In genomic region chr22:21628386-21629261, GRCh38 we compare ENCODE assay signal across 8 cellular contexts. TPM values are rescaled to one million over a fixed set of nuclear protein-coding genes. Genes with fewer than 3 reads are reported as not detected.
DNase-seq lines count a peak whose midpoint lies in the region; ATAC-seq and TF ChIP-seq lines count a peak whose summit lies in the region.

No MANE protein-coding gene starts in this region.

- no peaks in the 10 kb centered on the region for H3K9me3 ChIP-seq in mammary epithelial cell (replicated peaks; ENCODE audit: insufficient read depth, low read length)
- H3K9me3 ChIP-seq in mononuclear cell (ENCODE audit: low read depth, low read length): no peaks in the 10 kb centered on the region

- peak overlapping the region; percentile 99 for H3K27ac ChIP-seq in C4-2B
- peak overlapping the region; percentile 72 for H3K27ac ChIP-seq in mammary epithelial cell (ENCODE audit: insufficient read depth, low read depth, low read length)

- peak overlapping the region; percentile 87 for H2AFZ ChIP-seq in mammary epithelial cell (ENCODE audit: low read depth, low read length)

- H3K79me2 ChIP-seq in mammary epithelial cell (ENCODE audit: insufficient read depth, low read length): peaks cover 57% of the 10 kb centered on the region

- H4K20me1 ChIP-seq in mammary epithelial cell (ENCODE audit: insufficient read depth, low read length): peaks cover 3% of the 10 kb centered on the region

- BruUV-seq in mammary epithelial cell (replicated peaks; lab: Mats Ljungman, UMichigan): no TSS peak

- H3K27me3 ChIP-seq in mammary epithelial cell (ENCODE audit: insufficient read depth, low read length) (no peaks in the 10 kb centered on the region), mononuclear cell (ENCODE audit: insufficient read depth, low read length) (no peaks in the 10 kb centered on the region)

- H3K9ac ChIP-seq in mammary epithelial cell (ENCODE audit: insufficient read depth, low read length): no peak overlapping the region

- intact Hi-C loops in mammary epithelial cell (cut with micrococcal nuclease): loop anchor here (1.0 kb wide), 1 partner anchor 14 kb away; the partner anchor contains the start of gene SDF2L1

- DNase-seq in mammary epithelial cell (no peak), OCI-M2 (lab: John Stamatoyannopoulos, UW; ENCODE audit: unreplicated experiment) (no peak), EL (no peak)

- CTCF ChIA-PET in mammary epithelial cell (lab: Charles Lee; ENCODE audit: low non-redundant PET): interaction anchor here (0.5 to 1.2 kb wide), 7 partner anchors 7 to 35 kb away, joined by 3 to 9 read pairs (median 6); no protein-coding TSS in a partner anchor

- TF ChIP-seq CTCF in C4-2B (conservative IDR thresholded peaks at IDR 0.05) (no peak), mammary epithelial cell (conservative IDR thresholded peaks at IDR 0.05 in 1 of 2, IDR thresholded peaks at IDR 0.05 in 1 of 2; ENCODE audit: extremely low read depth in 1 of 2, insufficient read depth in 1 of 2, low read depth in 1 of 2, low read length in 2 of 2) (no peak)

- dilution Hi-C loops in mammary epithelial cell (cut with HindIII; ENCODE audit: low sequenced_read_pairs): no loop called here

- ATAC-seq in HG03521 (IDR thresholded peaks at IDR 0.05; ENCODE audit: unreplicated experiment) (peak; percentile 11), GM18907 (IDR thresholded peaks at IDR 0.05; ENCODE audit: unreplicated experiment) (no peak), GM18873 (IDR thresholded peaks at IDR 0.05; ENCODE audit: low FRiP score, unreplicated experiment) (no peak)

- peaks cover 4% of the 10 kb centered on the region for H3K36me3 ChIP-seq in mammary epithelial cell (ENCODE audit: insufficient read depth, low read length)

- WGBS in mammary epithelial cell (ENCODE audit: low coverage, missing lambda C conversion rate): 89% methylated on average over 20 of the region's 74 CpGs

- H3K4me3 ChIP-seq in mammary epithelial cell (replicated peaks in 1 of 3; ENCODE audit: insufficient read depth in 1 of 3, low read depth in 2 of 3, low read length in 3 of 3) (peak overlapping the region; percentile 79 to 100 (median 98)), mononuclear cell (ENCODE audit: low read length) (peak overlapping the region; percentile 72)

- peak overlapping the region; percentile 93 for H3K4me2 ChIP-seq in mammary epithelial cell (ENCODE audit: insufficient read depth, low read depth, low read length)

- H3K4me1 ChIP-seq in mammary epithelial cell (ENCODE audit: insufficient read depth, low read length) (peaks cover 16% of the 10 kb centered on the region), mononuclear cell (ENCODE audit: insufficient read depth, low read length) (peaks cover 52% of the 10 kb centered on the region)

- in situ Hi-C loops in mammary epithelial cell (cut with MboI; ENCODE audit: low sequenced_read_pairs in 2 of 2): loop anchor here in 1 of 2 donors (5.0 kb wide), 1 partner anchor 51 kb away; no protein-coding TSS in a partner anchor

RNA-seq across cellular contexts. Expression of gene YDJC, which starts 1.2 kb away (rescaled TPM):
- total RNA-seq in mammary epithelial cell (10 to 100 TPM; 33.8 to 47.6 TPM), mononuclear cell (20.7 TPM)
- 41.1 TPM for polyA plus RNA-seq in mammary epithelial cell
- 29.9 TPM for polyA minus RNA-seq in mammary epithelial cell

RNA-seq across cellular contexts. Expression of gene CCDC116, which starts 3.9 kb away (rescaled TPM):
- total RNA-seq in mammary epithelial cell (under 1 TPM; 0.17 to 0.31 TPM), mononuclear cell (not detected)
- polyA plus RNA-seq in mammary epithelial cell: 0.03 TPM
- polyA minus RNA-seq in mammary epithelial cell: not detected

RNA-seq across cellular contexts. Expression of gene SDF2L1, which starts 13.5 kb away (rescaled TPM):
- total RNA-seq in mammary epithelial cell (10 to 100 TPM; 13.3 to 52.0 TPM), mononuclear cell (10.0 TPM)
- 56.2 TPM for polyA plus RNA-seq in mammary epithelial cell
- polyA minus RNA-seq in mammary epithelial cell: 14.6 TPM

RNA-seq across cellular contexts. Expression of gene PPIL2, which starts 37.2 kb away (rescaled TPM):
- total RNA-seq in mammary epithelial cell (10 to 100 TPM; 18.2 to 35.2 TPM), mononuclear cell (32.0 TPM)
- polyA plus RNA-seq in mammary epithelial cell: 21.8 TPM
- 35.6 TPM for polyA minus RNA-seq in mammary epithelial cell
